Comparison of ENCODE assay signal across 15 cellular contexts in the genomic region with DNA sequence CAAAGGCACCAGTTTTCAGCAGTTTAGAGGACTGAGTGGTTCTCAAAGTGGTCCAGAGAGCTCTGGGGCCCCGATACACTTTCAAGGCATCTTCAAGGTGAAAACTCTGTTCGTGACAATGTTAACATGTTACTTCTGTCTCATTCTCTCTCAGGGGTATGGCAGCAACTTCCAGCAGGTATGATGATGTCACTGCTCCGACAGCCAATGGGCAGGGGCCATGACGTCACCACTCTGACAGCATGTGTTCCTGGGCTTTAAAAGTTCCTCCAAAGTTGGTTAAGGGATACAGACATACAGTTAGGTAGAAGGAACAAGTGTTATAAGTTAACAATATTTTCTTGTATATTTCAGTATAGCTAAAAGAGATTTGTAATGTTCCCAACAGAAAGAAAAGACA.
DNase-seq lines count a peak whose midpoint lies in the region; ATAC-seq and TF ChIP-seq lines count a peak whose summit lies in the region.
"Had no signal": no experiment of that assay in that cellular context is flagged by ENCODE, and none has a peak within 500 bp of the region (broad histone marks: within the 10 kb centered on the region; RNA-seq: fewer than 3 reads in every experiment).

No MANE protein-coding gene starts in this region.

- H3K36me3 Mint-ChIP-seq in activated CD4-positive, alpha-beta T cell treated with anti-CD3 and anti-CD28 coated beads, Interleukin-2, amount 10 ng/mL, durations not matched to agents 24 days and 14 days (ENCODE audit: low read depth), result no peaks in the 10 kb centered on the region

- intact Hi-C loops in right lobe of liver (cut with DNase I), result loop anchor here in 1 of 2 donors (10.0 kb wide), 2 partner anchors 75 to 105 kb away; no protein-coding TSS in a partner anchor
- intact Hi-C loops in thyroid gland (cut with DNase I), result loop anchor here (5.0 to 10.0 kb wide), 2 partner anchors 88 to 205 kb away; a partner anchor contains a TSS
- intact Hi-C loops in activated CD4-positive, alpha-beta T cell treated with anti-CD3 and anti-CD28 coated beads, Interleukin-2, amount 10 ng/mL, durations not matched to agents 24 days and 14 days (cut with micrococcal nuclease), result no loop called here

- DNase-seq in HT-29 (ENCODE audit: low spot score) (peak; percentile 17), astrocyte of the hippocampus (ENCODE audit: low read depth, low spot score) (peak; percentile 35), right lobe of liver (no peak), thyroid gland (no peak), DMS153 treated with DMSO at 0.1 percent for 48 hours (lab: John Stamatoyannopoulos, UW; ENCODE audit: unreplicated experiment) (no peak), DMS 273 treated with DMSO at 0.1 percent for 48 hours (lab: John Stamatoyannopoulos, UW) (no peak), COLO668 (lab: John Stamatoyannopoulos, UW; ENCODE audit: unreplicated experiment) (no peak)
- no peak for DNase-seq in activated CD4-positive, alpha-beta T cell treated with anti-CD3 and anti-CD28 coated beads, Interleukin-2, amount 10 ng/mL, durations not matched to agents 24 days and 14 days
- DNase-seq: activated CD4-positive, alpha-beta T cell treated with anti-CD3 and anti-CD28 coated beads, Interleukin-2, amount 50 U/mL, for 48 hours; activated naive CD8-positive, alpha-beta T cell treated with anti-CD3 and anti-CD28 coated beads, Interleukin-2, amount 50 U/mL, for 24 hours; activated T-cell treated with anti-CD3 and anti-CD28 coated beads, Interleukin-2, amount 50 U/mL, for 72 hours; DMS79; NCI-H1694 treated with DMSO at 0.1 percent for 48 hours; stimulated activated CD4-positive, alpha-beta T cell treated with anti-CD3 and anti-CD28 coated beads, Interleukin-12 subunit alpha, Interleukin-12 subunit beta, amount 100 ng/mL, for 4 hours had no signal

- ATAC-seq in right lobe of liver, result no peak
- ATAC-seq: activated naive CD8-positive, alpha-beta T cell treated with anti-CD3 and anti-CD28 coated beads, Interleukin-2, amount 50 U/mL, for 24 hours; activated T-cell treated with anti-CD3 and anti-CD28 coated beads, Interleukin-2, amount 50 U/mL, for 72 hours had no signal

- 62% methylated on average over 4 of the region's 4 CpGs for WGBS in right lobe of liver (ENCODE audit: insufficient coverage, low coverage, low lambda C conversion rate, missing lambda C conversion rate)
- 75 to 79% methylated on average over 4 of the region's 4 CpGs for WGBS in thyroid gland, 2 donors

- H3K27me3 ChIP-seq in right lobe of liver, result no peaks in the 10 kb centered on the region
- no peaks in the 10 kb centered on the region for H3K27me3 ChIP-seq in thyroid gland
- H3K27me3 ChIP-seq: SJSA1 had no signal

- H3K27ac ChIP-seq in right lobe of liver (peak overlapping the region in 2 of 3 donors; percentile 13 to 84), thyroid gland (peak overlapping the region; percentile 76 to 85 (median 80))

- H3K4me1 ChIP-seq in right lobe of liver, result peaks cover 0 to 45% (median 19%) of the 10 kb centered on the region in 4 donors
- peaks cover 26 to 45% of the 10 kb centered on the region in 2 donors for H3K4me1 ChIP-seq in thyroid gland

- no peaks in the 10 kb centered on the region for H3K36me3 ChIP-seq in right lobe of liver
- H3K36me3 ChIP-seq in thyroid gland, result no peaks in the 10 kb centered on the region
- H3K36me3 ChIP-seq: SJSA1 had no signal

- no peak for TF ChIP-seq CTCF in right lobe of liver (IDR thresholded peaks at IDR 0.05)
- no peak for TF ChIP-seq CTCF in thyroid gland (IDR thresholded peaks at IDR 0.05)

- H3K9me3 Mint-ChIP-seq in activated CD4-positive, alpha-beta T cell treated with anti-CD3 and anti-CD28 coated beads, Interleukin-2, amount 10 ng/mL, durations not matched to agents 24 days and 14 days, result no peaks in the 10 kb centered on the region
- H3K9me3 Mint-ChIP-seq: activated naive CD8-positive, alpha-beta T cell treated with anti-CD3 and anti-CD28 coated beads, Interleukin-2, amount 50 U/mL, for 24 hours; activated T-cell treated with anti-CD3 and anti-CD28 coated beads, Interleukin-2, amount 50 U/mL, for 72 hours had no signal

- peaks cover 10% of the 10 kb centered on the region for H3K27me3 Mint-ChIP-seq in activated CD4-positive, alpha-beta T cell treated with anti-CD3 and anti-CD28 coated beads, Interleukin-2, amount 10 ng/mL, durations not matched to agents 24 days and 14 days

- no peak overlapping the region for H3K4me3 Mint-ChIP-seq in activated CD4-positive, alpha-beta T cell treated with anti-CD3 and anti-CD28 coated beads, Interleukin-2, amount 10 ng/mL, durations not matched to agents 24 days and 14 days
- H3K4me3 Mint-ChIP-seq: activated naive CD8-positive, alpha-beta T cell treated with anti-CD3 and anti-CD28 coated beads, Interleukin-2, amount 50 U/mL, for 24 hours; activated T-cell treated with anti-CD3 and anti-CD28 coated beads, Interleukin-2, amount 50 U/mL, for 72 hours had no signal

- no peaks in the 10 kb centered on the region for H3K4me1 Mint-ChIP-seq in activated CD4-positive, alpha-beta T cell treated with anti-CD3 and anti-CD28 coated beads, Interleukin-2, amount 10 ng/mL, durations not matched to agents 24 days and 14 days
- H3K4me1 Mint-ChIP-seq: activated naive CD8-positive, alpha-beta T cell treated with anti-CD3 and anti-CD28 coated beads, Interleukin-2, amount 50 U/mL, for 24 hours had no signal

- H3K27ac Mint-ChIP-seq in activated CD4-positive, alpha-beta T cell treated with anti-CD3 and anti-CD28 coated beads, Interleukin-2, amount 10 ng/mL, durations not matched to agents 24 days and 14 days, result no peak overlapping the region
- H3K27ac Mint-ChIP-seq: activated naive CD8-positive, alpha-beta T cell treated with anti-CD3 and anti-CD28 coated beads, Interleukin-2, amount 50 U/mL, for 24 hours; activated T-cell treated with anti-CD3 and anti-CD28 coated beads, Interleukin-2, amount 50 U/mL, for 72 hours had no signal

- TF ChIP-seq POLR2A in right lobe of liver (IDR thresholded peaks at IDR 0.05) (no peak), thyroid gland (IDR thresholded peaks at IDR 0.05) (no peak)

- H3K9me3 ChIP-seq in right lobe of liver (no peaks in the 10 kb centered on the region), thyroid gland (no peaks in the 10 kb centered on the region)
- H3K9me3 ChIP-seq: SJSA1 had no signal

- no peak overlapping the region for H3K4me3 ChIP-seq in right lobe of liver
- H3K4me3 ChIP-seq in thyroid gland (replicated peaks in 1 of 3), result no peak overlapping the region
- H3K4me3 ChIP-seq: SJSA1 had no signal

Comparison
In these comparisons a context has a peak if more than half of its experiments do, and no peak if none do; other contexts are left out.
1. DNase-seq: peak in HT-29 (single experiment) and astrocyte of the hippocampus (single experiment); none in right lobe of liver (0 of 3), thyroid gland (0 of 2), activated CD4-positive, alpha-beta T cell treated with anti-CD3 and anti-CD28 coated beads, Interleukin-2, amount 10 ng/mL, durations not matched to agents 24 days and 14 days (single experiment), DMS153 treated with DMSO at 0.1 percent for 48 hours (single experiment), DMS 273 treated with DMSO at 0.1 percent for 48 hours (single experiment) and COLO668 (single experiment).